ENCODE assay signal across 20 cellular contexts in genomic region chr12:128534906-128535305, GRCh38.
DNase-seq lines count a peak whose midpoint lies in the region; ATAC-seq and TF ChIP-seq lines count a peak whose summit lies in the region.
"Had no signal": no experiment of that assay in that cellular context is flagged by ENCODE, and none has a peak within 500 bp of the region (broad histone marks: within the 10 kb centered on the region; RNA-seq: fewer than 3 reads in every experiment).

No MANE protein-coding gene starts in this region.

- peak overlapping the region; percentile 16 for H3K4me3 Mint-ChIP-seq in central memory CD8-positive, alpha-beta T cell
- H3K4me3 Mint-ChIP-seq: nephron progenitor cell had no signal

- no peaks in the 10 kb centered on the region for H3K9me3 ChIP-seq in HAP-1
- H3K9me3 ChIP-seq: colonic mucosa, prostate gland, thoracic aorta had no signal

- H3K27me3 ChIP-seq in HAP-1 (ENCODE audit: low read depth), result no peaks in the 10 kb centered on the region
- H3K27me3 ChIP-seq: colonic mucosa had no signal

- peak overlapping the region; percentile 23 for H3K27ac Mint-ChIP-seq in central memory CD8-positive, alpha-beta T cell (ENCODE audit: low read depth)
- H3K27ac Mint-ChIP-seq: nephron progenitor cell had no signal

- H3K4me3 ChIP-seq in GM12865 (ENCODE audit: low read depth, low read length), result no peak overlapping the region
- no peak overlapping the region for H3K4me3 ChIP-seq in HAP-1
- H3K4me3 ChIP-seq: colonic mucosa, prostate gland, thoracic aorta had no signal

- DNase-seq in GM12865 (ENCODE audit: low read depth) (peak; percentile 72), NCI-H1417 (lab: John Stamatoyannopoulos, UW) (no peak), HAP-1 (ENCODE audit: low spot score in 2 of 2) (no peak)
- no peak for DNase-seq in central memory CD8-positive, alpha-beta T cell (ENCODE audit: low spot score in 2 of 2)
- no peak for DNase-seq in activated naive CD4-positive, alpha-beta T cell treated with Interleukin-2 at 50 U/mL for 16 hours
- DNase-seq: activated CD4-positive, alpha-beta T cell treated with anti-CD3 and anti-CD28 coated beads, Interleukin-2, amount 50 U/mL, for 1 hour; activated naive CD4-positive, alpha-beta T cell treated with anti-CD3 and anti-CD28 coated beads, Interleukin-2, amount 50 U/mL, for 16 hours; colonic mucosa; GF-D8; hypothalamus; KBM-7; NCI-H1048; NCI-H82; nephron progenitor cell; small intestine had no signal

- no peaks in the 10 kb centered on the region for H3K4me1 ChIP-seq in HAP-1
- H3K4me1 ChIP-seq: colonic mucosa, prostate gland had no signal

- peaks cover 2% of the 10 kb centered on the region for H3K36me3 Mint-ChIP-seq in central memory CD8-positive, alpha-beta T cell (ENCODE audit: insufficient read depth)

- H3K27me3 Mint-ChIP-seq in central memory CD8-positive, alpha-beta T cell, result peaks cover 6% of the 10 kb centered on the region

- no peaks in the 10 kb centered on the region for H3K9me3 Mint-ChIP-seq in central memory CD8-positive, alpha-beta T cell

- TF ChIP-seq CTCF in GM12865 (IDR thresholded peaks at IDR 0.05; ENCODE audit: insufficient read depth, low read depth, low read length, missing control alignments), result no peak

- in situ Hi-C loops in HAP-1 (cut with MboI; ENCODE audit: low sequenced_read_pairs), result no loop called here

- H3K4me1 Mint-ChIP-seq in central memory CD8-positive, alpha-beta T cell, result peaks cover 21% of the 10 kb centered on the region

- no peaks in the 10 kb centered on the region for H3K36me3 ChIP-seq in HAP-1 (replicated peaks)
- H3K36me3 ChIP-seq: colonic mucosa, prostate gland, thoracic aorta had no signal

- ATAC-seq in GM21529 (IDR thresholded peaks at IDR 0.05; ENCODE audit: unreplicated experiment), result peak; percentile 53
- ATAC-seq in HG03342 (IDR thresholded peaks at IDR 0.05; ENCODE audit: unreplicated experiment), result peak; percentile 76
- ATAC-seq in central memory CD8-positive, alpha-beta T cell (replicated peaks; ENCODE audit: extremely low read depth, poor library complexity, severe bottlenecking), result peak; percentile 58
- no peak for ATAC-seq in GM19324 (IDR thresholded peaks at IDR 0.05; ENCODE audit: low FRiP score, unreplicated experiment)
